8 cellular contexts compared by ENCODE assay signal in the genomic region with DNA sequence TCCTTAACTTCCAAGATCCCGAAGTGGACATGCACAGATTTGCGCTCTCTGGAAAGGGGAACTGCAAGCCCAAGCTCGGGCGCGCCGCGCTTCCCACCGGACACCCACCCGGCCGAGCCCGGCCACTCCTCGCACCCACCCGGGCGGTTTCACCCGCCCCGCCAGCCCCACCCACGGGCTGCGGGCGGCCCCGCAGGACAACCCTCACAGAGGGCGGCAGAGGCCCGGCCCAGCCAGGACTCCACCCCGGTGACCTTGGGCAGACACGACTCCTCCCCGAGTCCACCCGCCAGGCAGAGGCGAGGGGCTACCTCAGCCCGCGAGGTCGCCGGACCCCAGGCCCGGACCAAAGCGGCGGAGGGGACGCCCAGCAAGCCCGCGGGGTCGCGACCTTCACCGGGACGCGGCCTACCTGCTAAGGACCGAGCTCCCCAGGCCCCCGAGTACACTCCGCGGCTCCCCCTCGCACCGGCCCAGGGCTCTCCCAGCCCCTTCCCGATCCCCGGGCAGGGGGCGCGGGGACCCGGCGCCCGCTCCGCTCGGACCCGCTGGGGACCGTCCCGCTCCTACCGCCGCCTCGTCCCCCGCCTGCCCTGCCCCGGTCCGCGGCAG.
A peak's percentile ranks its signal among the peaks of the same experiment; 100 is the strongest.
DNase-seq lines count a peak whose midpoint lies in the region; ATAC-seq and TF ChIP-seq lines count a peak whose summit lies in the region.
"Not testable (repeated sequence)": the region's sequence is repeated elsewhere in the genome, so short reads cannot be mapped to it uniquely, and the experiment has no call there.

No MANE protein-coding gene starts in this region.

- peak; percentile 48 for ATAC-seq in GM18868 (IDR thresholded peaks at IDR 0.05; ENCODE audit: unreplicated experiment)
- peak; percentile 19 for ATAC-seq in HG03558 (IDR thresholded peaks at IDR 0.05; ENCODE audit: extremely low read depth, unreplicated experiment)
- ATAC-seq in aorta (ENCODE audit: low FRiP score), result peak; percentile 91

- H3K9ac ChIP-seq in colonic mucosa (ENCODE audit: low read depth in 2 of 2, low read length in 2 of 2), result peak overlapping the region in 1 of 2 donors; percentile 80

- not testable (repeated sequence) for H3K9me3 ChIP-seq in colonic mucosa; iPS-18c (ENCODE audit: control insufficient read depth, insufficient read depth, low read length); aorta (ENCODE audit: control insufficient read depth, low read length)

- intact Hi-C loops in colonic mucosa (cut with DNase I); aorta (cut with DNase I): not testable (repeated sequence)

- H3K4me3 ChIP-seq in colonic mucosa (peak overlapping the region; percentile 74), iPS-18c (ENCODE audit: insufficient read depth, low read depth, low read length) (peak overlapping the region; percentile 47; the same call in 1 of the 2 replicates), aorta (ENCODE audit: low read length in 2 of 2) (peak overlapping the region in 1 of 2 donors; percentile 31)

- not testable (repeated sequence) for DNase-seq in HFFc6; osteocyte (ENCODE audit: extremely low spot score, unreplicated experiment)
- peak; percentile 42 for DNase-seq in activated CD4-positive, CD25-positive, alpha-beta regulatory T cell treated with anti-CD3 and anti-CD28 coated beads, Interleukin-2, amount 50 U/mL, for 72 hours
- DNase-seq in colonic mucosa (peak; percentile 83), aorta (peak; percentile 59 to 81)

- H3K36me3 Mint-ChIP-seq in HFFc6 (ENCODE audit: low read depth); osteocyte (ENCODE audit: unreplicated experiment): not testable (repeated sequence)

- not testable (repeated sequence) for H3K9me3 Mint-ChIP-seq in HFFc6; osteocyte (ENCODE audit: unreplicated experiment)

- H3K4me3 Mint-ChIP-seq in HFFc6 (peak overlapping the region; percentile 85), osteocyte (ENCODE audit: unreplicated experiment) (peak overlapping the region; percentile 73)

- 0% methylated on average over 4 to 36 of the region's 67 CpGs for WGBS in aorta, 2 donors

- H3K27ac Mint-ChIP-seq in HFFc6; osteocyte (ENCODE audit: unreplicated experiment): not testable (repeated sequence)

- H3K27ac ChIP-seq in colonic mucosa, result peak overlapping the region; percentile 78
- peak overlapping the region in 1 of 2 donors; percentile 32 for H3K27ac ChIP-seq in aorta (ENCODE audit: low read depth in 1 of 2, low read length in 2 of 2)

- H3K27me3 Mint-ChIP-seq in HFFc6 (ENCODE audit: insufficient read depth); osteocyte (ENCODE audit: unreplicated experiment): not testable (repeated sequence)

- TF ChIP-seq CTCF in HFFc6 (IDR thresholded peaks at IDR 0.05); colonic mucosa (IDR thresholded peaks at IDR 0.05); osteocyte (IDR thresholded peaks at IDR 0.05): not testable (repeated sequence)

- H3K27me3 ChIP-seq in colonic mucosa; aorta (ENCODE audit: control insufficient read depth in 1 of 2, insufficient read depth in 2 of 2, low read length in 1 of 2): not testable (repeated sequence)

- not testable (repeated sequence) for H3K36me3 ChIP-seq in colonic mucosa; aorta (ENCODE audit: control insufficient read depth in 1 of 2, insufficient read depth in 2 of 2, low read length in 1 of 2)

- H3K4me1 ChIP-seq in colonic mucosa; aorta (ENCODE audit: control insufficient read depth in 1 of 2, insufficient read depth in 2 of 2, low read length in 2 of 2): not testable (repeated sequence)

- not testable (repeated sequence) for H3K4me1 Mint-ChIP-seq in HFFc6 (ENCODE audit: low read depth)
- H3K4me1 Mint-ChIP-seq in osteocyte (ENCODE audit: unreplicated experiment), result peaks cover 12% of the 10 kb centered on the region

Comparison
In these comparisons a context has a peak if more than half of its experiments do, and no peak if none do; other contexts are left out.
1. ATAC-seq: peak in every context shown above with its lines; median percentile 91 in aorta; 48 in GM18868; 19 in HG03558.